Comparison of ENCODE assay signal across 8 cellular contexts in genomic region chr9:4297151-4297794, GRCh38. TPM values are rescaled to one million over a fixed set of nuclear protein-coding genes. Genes with fewer than 3 reads are reported as not detected.
A peak's percentile ranks its signal among the peaks of the same experiment; 100 is the strongest.
DNase-seq lines count a peak whose midpoint lies in the region; ATAC-seq, FAIRE-seq and TF ChIP-seq lines count a peak whose summit lies in the region.

No MANE protein-coding gene starts in this region.

- no peak for TF ChIP-seq POLR2A in GM12878 (IDR thresholded peaks at IDR 0.05; ENCODE audit: low read depth, low read length)
- TF ChIP-seq POLR2A in prostate gland (IDR thresholded peaks at IDR 0.05), result peak; percentile 20

- peak; percentile 83 for DNase-seq in CD1c-positive myeloid dendritic cell (ENCODE audit: extremely low spot score)
- peak; percentile 70 to 79 for DNase-seq in SJCRH30
- DNase-seq in GM12878 (ENCODE audit: low read depth, low spot score), result no peak
- DNase-seq in hippocampal formation (lab: John Stamatoyannopoulos, UW), result peak; percentile 41 to 48
- DNase-seq in prostate gland (ENCODE audit: low spot score), result peak; percentile 66
- DNase-seq in NCI-H2107 (lab: John Stamatoyannopoulos, UW), result no peak

- H3K9me3 ChIP-seq in SJCRH30 (replicated peaks), result 0 out of 2 replicates have a peak, but pooled peaks cover 2% of the 10 kb centered on the region
- no peaks in the 10 kb centered on the region for H3K9me3 ChIP-seq in GM12878 (replicated peaks; ENCODE audit: control insufficient read depth, insufficient read depth, low read length)
- no peaks in the 10 kb centered on the region for H3K9me3 ChIP-seq in prostate gland

- ATAC-seq in GM19043 (IDR thresholded peaks at IDR 0.05; ENCODE audit: low read depth, unreplicated experiment) (peak; percentile 30), HG03571 (IDR thresholded peaks at IDR 0.05; ENCODE audit: unreplicated experiment) (peak; percentile 41), GM12878 (peak; percentile 47)

- RAD21 ChIA-PET in GM12878 (lab: Charles Lee; ENCODE audit: unreplicated experiment), result no interaction called here

- no peaks in the 10 kb centered on the region for H3K27me3 ChIP-seq in SJCRH30
- H3K27me3 ChIP-seq in GM12878 (replicated peaks in 1 of 2; ENCODE audit: control insufficient read depth in 2 of 2, insufficient read depth in 2 of 2, low read length in 1 of 2), result peaks cover 19 to 20% of the 10 kb centered on the region in 2 experiments
- H3K27me3 ChIP-seq in prostate gland (replicated peaks; ENCODE audit: insufficient read depth), result no peaks in the 10 kb centered on the region

- peak overlapping the region; percentile 50; the same call in 1 of the 2 replicates for H3K9ac ChIP-seq in GM12878 (ENCODE audit: control insufficient read depth, insufficient read depth, low read length)

- WGBS in GM12878 (ENCODE audit: insufficient coverage, insufficient replicate concordance, low lambda C conversion rate, missing lambda C conversion rate), result under 1% methylated on average over 20 of the region's 20 CpGs
- WGBS in prostate gland, result 7% methylated on average over 20 of the region's 20 CpGs

- peak; percentile 22; the same call in 1 of the 2 replicates for TF ChIP-seq RAD21 in GM12878 (IDR thresholded peaks at IDR 0.05; ENCODE audit: insufficient read depth, low read depth, low read length)

- no peaks in the 10 kb centered on the region for H4K20me1 ChIP-seq in GM12878 (ENCODE audit: control insufficient read depth, insufficient read depth)

- FAIRE-seq in GM12878 (lab: Jason Lieb, UNC), result no peak

- POLR2A ChIA-PET in GM12878 (lab: Charles Lee), result interaction anchor here (0.5 kb wide), 1 partner anchor 43 kb away, joined by 3 read pairs; no protein-coding TSS in a partner anchor

- BruUV-seq in GM12878 (replicated peaks; lab: Mats Ljungman, UMichigan), result no TSS peak

- H3K4me3 ChIP-seq in SJCRH30 (peak overlapping the region; percentile 73), GM12878 (peak overlapping the region; percentile 71), prostate gland (peak overlapping the region; percentile 67)

- no peaks in the 10 kb centered on the region for H3K36me3 ChIP-seq in SJCRH30
- no peaks in the 10 kb centered on the region for H3K36me3 ChIP-seq in GM12878 (ENCODE audit: control insufficient read depth in 2 of 2, insufficient read depth in 2 of 2, low read length in 1 of 2)
- no peaks in the 10 kb centered on the region for H3K36me3 ChIP-seq in prostate gland

- TF ChIP-seq CTCF in GM12878 (IDR thresholded peaks at IDR 0.05 in 2 of 3, conservative IDR thresholded peaks at IDR 0.05 in 1 of 3; ENCODE audit: control insufficient read depth in 2 of 3, extremely low read depth in 1 of 3, insufficient read depth in 1 of 3, low read depth in 3 of 3, low read length in 3 of 3) (peak; percentile 13 to 18 (median 16); a peak in 1 of 6 replicates), prostate gland (IDR thresholded peaks at IDR 0.05) (peak in 2 of 4 experiments; percentile 32 to 40)

- intact Hi-C loops in GM12878 (cut with micrococcal nuclease; ENCODE audit: unreplicated experiment), result no loop called here
- intact Hi-C loops in prostate gland (cut with DNase I), result loop anchor here (5.0 to 10.0 kb wide), 4 partner anchors 70 to 342 kb away; no protein-coding TSS in a partner anchor

- SMC1A ChIA-PET in GM12878 (lab: Charles Lee; ENCODE audit: uncharacterized antibody, unreplicated experiment), result no interaction called here

- peak overlapping the region; percentile 99 for H3K4me2 ChIP-seq in GM12878 (ENCODE audit: control insufficient read depth, insufficient read depth)

- H3K27ac ChIP-seq in SJCRH30, result peak overlapping the region; percentile 84
- H3K27ac ChIP-seq in GM12878 (ENCODE audit: control insufficient read depth, insufficient read depth), result no peak overlapping the region
- peak overlapping the region; percentile 83 to 89 for H3K27ac ChIP-seq in prostate gland

- H3K4me1 ChIP-seq in SJCRH30 (peaks cover 22% of the 10 kb centered on the region), GM12878 (ENCODE audit: control insufficient read depth, insufficient read depth, low read length) (peaks cover 8% of the 10 kb centered on the region), prostate gland (replicated peaks) (no peaks in the 10 kb centered on the region)

- CTCF ChIA-PET in GM12878 (lab: Yijun Ruan, JAX), result interaction anchor here (0.7 kb wide), 1 partner anchor 9 kb away, joined by 3 read pairs; no protein-coding TSS in a partner anchor

- H2AFZ ChIP-seq in GM12878 (ENCODE audit: control insufficient read depth, low read depth, low read length), result peak overlapping the region; percentile 77

- in situ Hi-C loops in GM12878 (cut with MboI), result no loop called here

- H3K79me2 ChIP-seq in GM12878 (ENCODE audit: control insufficient read depth, insufficient read depth, low read length), result no peaks in the 10 kb centered on the region

- TF ChIP-seq EP300 in GM12878 (IDR thresholded peaks at IDR 0.05; ENCODE audit: borderline replicate concordance in 1 of 2, control insufficient read depth in 1 of 2, low read depth in 2 of 2, low read length in 2 of 2), result no peak

TF ChIP-seq in GM12878, 131 proteins besides CTCF, POLR2A, EP300 and RAD21:
- TF ChIP-seq FOXM1 (IDR thresholded peaks at IDR 0.05; ENCODE audit: low read depth, low read length), result no peak
- TF ChIP-seq JUNB (IDR thresholded peaks at IDR 0.05), result no peak
- TF ChIP-seq SIX5 (IDR thresholded peaks at IDR 0.05; ENCODE audit: low read depth, low read length, severe bottlenecking), result no peak
- no peak for TF ChIP-seq NR2C1 (IDR thresholded peaks at IDR 0.05)
- no peak for TF ChIP-seq TAF1 (IDR thresholded peaks at IDR 0.05; ENCODE audit: borderline replicate concordance, low read depth, low read length)
- TF ChIP-seq EED (IDR thresholded peaks at IDR 0.05; ENCODE audit: low read depth), result no peak
- no peak for TF ChIP-seq CBX5 (IDR thresholded peaks at IDR 0.05; ENCODE audit: low read depth)
- TF ChIP-seq SUPT20H (IDR thresholded peaks at IDR 0.05; ENCODE audit: borderline replicate concordance, control insufficient read depth, low read depth, low read length), result no peak
- no peak for TF ChIP-seq ZNF622 (IDR thresholded peaks at IDR 0.05)
- no peak for TF ChIP-seq NFYA (IDR thresholded peaks at IDR 0.05; ENCODE audit: borderline replicate concordance, low read depth, low read length)
- TF ChIP-seq ETV6 (conservative IDR thresholded peaks at IDR 0.05 in 1 of 2, IDR thresholded peaks at IDR 0.05 in 1 of 2; ENCODE audit: borderline replicate concordance in 1 of 2, low read depth in 1 of 2), result no peak
- no peak for TF ChIP-seq EGR1 (IDR thresholded peaks at IDR 0.05; ENCODE audit: borderline replicate concordance in 1 of 2, low read depth in 2 of 2, low read length in 2 of 2)
- no peak for TF ChIP-seq TCF7 (IDR thresholded peaks at IDR 0.05; ENCODE audit: borderline replicate concordance)
- no peak for TF ChIP-seq MXI1 (IDR thresholded peaks at IDR 0.05; ENCODE audit: low read depth, low read length)
- TF ChIP-seq PML (IDR thresholded peaks at IDR 0.05; ENCODE audit: low read length), result no peak

RNA-seq across cellular contexts. Expression of gene GLIS3, which starts 2.6 kb away (rescaled TPM):
- total RNA-seq in SJCRH30 (2014; rRNA removed; shearing (Covaris generic)), result 6.7 and 7.1 TPM in 2 replicates
- 2.7 and 3.6 TPM in 2 replicates for total RNA-seq in GM12878 (2013; cell fraction: nucleolus; rRNA removed)
- total RNA-seq in GM12878 (2014; rRNA removed) (0.06 and 0.60 TPM in 2 replicates), GM12878 (2014; rRNA removed; fragmentation: Illumina TruSeq; extraction: Trizol) (0.28 and 0.45 TPM in 2 replicates), GM12878 (2021) (0.56 and 0.64 TPM in 2 replicates), prostate gland (10 to 100 TPM; 15.2 to 16.9 TPM)
- 0.21 TPM for polyA plus RNA-seq in GM12878 (2011; ENCODE audit: low read depth)
- polyA plus RNA-seq in GM12878 (2011; rRNA removed) (0.04 and 0.08 TPM in 2 replicates), GM12878 (2014; fragmentation: Illumina TruSeq; extraction: Trizol) (0.18 and 0.25 TPM in 2 replicates), GM12878 (2014; fragmentation: Nextera tagmentation; extraction: Ambion mirVana) (under 1 TPM in 1 of 2 experiments, not detected in 1; 0.09 TPM), GM12878 (2014; rRNA removed) (0.08 and 0.09 TPM in 2 replicates), GM12878 (2016; fragmentation: Nextera tagmentation; extraction: Ambion mirVana) (under 1 TPM; 0.13 to 0.16 TPM)
- 0.07 and 0.19 TPM in 2 replicates for polyA plus RNA-seq in GM12878 (2011; cell fraction: cytosol; rRNA removed)
- polyA plus RNA-seq in GM12878 (2011; cell fraction: nucleus; rRNA removed), result 0.24 and 0.29 TPM in 2 replicates
- 0.28 and 0.35 TPM in 2 replicates for polyA plus RNA-seq in GM12878 (2012)
- 0.80 and 2.2 TPM in 2 replicates for polyA minus RNA-seq in GM12878 (2011; rRNA and poly(A)+ RNA removed)
- not detected in 2 replicates for polyA minus RNA-seq in GM12878 (2011; cell fraction: cytosol; rRNA and poly(A)+ RNA removed)
- polyA minus RNA-seq in GM12878 (2011; cell fraction: nucleus; rRNA and poly(A)+ RNA removed), result 1.2 and 3.4 TPM in 2 replicates

Comparison
In these comparisons a context has a peak if more than half of its experiments do, and no peak if none do; other contexts are left out.
1. DNase-seq: peak in CD1c-positive myeloid dendritic cell (single experiment), SJCRH30 (2 of 2), hippocampal formation (2 of 2) and prostate gland (single experiment); none in GM12878 (single experiment) and NCI-H2107 (single experiment).
2. Peak in every context shown above with its lines, with median percentiles within 50 percentile points of each other: ATAC-seq and H3K4me3 ChIP-seq.